In genomic region chr10:90787906-90788491, GRCh38 we compare ENCODE assay signal across 9 cellular contexts.
DNase-seq lines count a peak whose midpoint lies in the region; ATAC-seq and TF ChIP-seq lines count a peak whose summit lies in the region.
"Had no signal": no experiment of that assay in that cellular context is flagged by ENCODE, and none has a peak within 500 bp of the region (broad histone marks: within the 10 kb centered on the region; RNA-seq: fewer than 3 reads in every experiment).

No MANE protein-coding gene starts in this region.

- 34 to 38% methylated on average over 7 of the region's 7 CpGs for WGBS in GM23248 (ENCODE audit: low coverage in 1 of 2, low lambda C conversion rate in 2 of 2, missing lambda C conversion rate in 2 of 2), 2 experiments

- no peak overlapping the region for H3K9ac ChIP-seq in GM23248

- no peaks in the 10 kb centered on the region for H3F3A ChIP-seq in GM23248 (ENCODE audit: insufficient read depth)

- TF ChIP-seq CTCF in choroid plexus epithelial cell (conservative IDR thresholded peaks at IDR 0.05; ENCODE audit: low read depth, low read length): peak; percentile 96

- H3K4me3 ChIP-seq in CD4-positive, CD25-positive, alpha-beta regulatory T cell (ENCODE audit: low read depth, low read length): no peak overlapping the region
- H3K4me3 ChIP-seq in GM23248 (no peak overlapping the region), choroid plexus epithelial cell (ENCODE audit: low read depth, low read length) (no peak overlapping the region)
- H3K4me3 ChIP-seq: SJSA1 had no signal

- no peak for ATAC-seq in CD4-positive, CD25-positive, alpha-beta regulatory T cell (ENCODE audit: low read depth in 2 of 2)

- peaks cover 20% of the 10 kb centered on the region for H3K27me3 Mint-ChIP-seq in CD4-positive, CD25-positive, alpha-beta regulatory T cell

- H3K4me1 ChIP-seq in CD4-positive, CD25-positive, alpha-beta regulatory T cell (ENCODE audit: control insufficient read depth, insufficient read depth, low read length, poor library complexity, severe bottlenecking): no peaks in the 10 kb centered on the region
- H3K4me1 ChIP-seq in GM23248 (ENCODE audit: insufficient read depth): no peaks in the 10 kb centered on the region
- H3K4me1 ChIP-seq: SJSA1 had no signal

- H3K36me3 Mint-ChIP-seq in CD4-positive, CD25-positive, alpha-beta regulatory T cell: no peaks in the 10 kb centered on the region

- no peak overlapping the region for H3K4me2 ChIP-seq in GM23248 (ENCODE audit: unreplicated experiment)

- no peak overlapping the region for H2AFZ ChIP-seq in GM23248

- no peaks in the 10 kb centered on the region for H4K20me1 ChIP-seq in GM23248 (ENCODE audit: insufficient read depth)

- H3K4me1 Mint-ChIP-seq in CD4-positive, CD25-positive, alpha-beta regulatory T cell: no peaks in the 10 kb centered on the region

- no peak overlapping the region for H3K4me3 Mint-ChIP-seq in CD4-positive, CD25-positive, alpha-beta regulatory T cell

- no peak overlapping the region for H3K27ac Mint-ChIP-seq in CD4-positive, CD25-positive, alpha-beta regulatory T cell

- H3K27me3 ChIP-seq in CD4-positive, CD25-positive, alpha-beta regulatory T cell (ENCODE audit: control insufficient read depth, insufficient read depth, low read length): no peaks in the 10 kb centered on the region
- H3K27me3 ChIP-seq in GM23248 (replicated peaks; ENCODE audit: insufficient read depth): no peaks in the 10 kb centered on the region; the same call in 1 of the 2 replicates

- H3K27ac ChIP-seq in CD4-positive, CD25-positive, alpha-beta regulatory T cell (ENCODE audit: insufficient read depth, low read length, poor library complexity, severe bottlenecking): no peak overlapping the region
- H3K27ac ChIP-seq in GM23248: no peak overlapping the region
- H3K27ac ChIP-seq: SJSA1 had no signal

- H3K79me2 ChIP-seq in GM23248 (ENCODE audit: insufficient read depth): no peaks in the 10 kb centered on the region

- H3K36me3 ChIP-seq in CD4-positive, CD25-positive, alpha-beta regulatory T cell (ENCODE audit: control insufficient read depth, insufficient read depth, low read length): no peaks in the 10 kb centered on the region
- H3K36me3 ChIP-seq in GM23248 (ENCODE audit: low read depth): no peaks in the 10 kb centered on the region
- H3K36me3 ChIP-seq: SJSA1 had no signal

- no peaks in the 10 kb centered on the region for H3K9me2 ChIP-seq in GM23248 (ENCODE audit: insufficient read depth)

- no peaks in the 10 kb centered on the region for H3K9me3 ChIP-seq in CD4-positive, CD25-positive, alpha-beta regulatory T cell (ENCODE audit: control insufficient read depth in 2 of 2, low read length in 2 of 2)
- no peaks in the 10 kb centered on the region for H3K9me3 ChIP-seq in GM23248 (ENCODE audit: low read depth)
- H3K9me3 ChIP-seq: SJSA1 had no signal

- H3K9me3 Mint-ChIP-seq in CD4-positive, CD25-positive, alpha-beta regulatory T cell: peaks cover 0 to 3% (median 0%) of the 10 kb centered on the region in 7 donors

- in situ Hi-C loops in GM23248 (cut with MboI): no loop called here

- peak in 2 of 3 donors; percentile 6 to 9 for DNase-seq in CD4-positive, CD25-positive, alpha-beta regulatory T cell
- DNase-seq in GM23248 (peak; percentile 62), NOMO-1 treated with DMSO at 0.1 percent for 48 hours (lab: John Stamatoyannopoulos, UW; ENCODE audit: unreplicated experiment) (peak; percentile 6), choroid plexus epithelial cell (ENCODE audit: low read depth) (peak; percentile 64), medulla oblongata (ENCODE audit: extremely low spot score) (peak; percentile 56), KG1 (lab: John Stamatoyannopoulos, UW) (no peak), NCI-H187 (lab: John Stamatoyannopoulos, UW) (no peak)
- DNase-seq in NK-92 treated with Interleukin-12 subunit alpha and Interleukin-12 subunit beta, amount 100 ng/mL, for 24 hours (lab: John Stamatoyannopoulos, UW): no peak

Comparison
In these comparisons a context has a peak if more than half of its experiments do, and no peak if none do; other contexts are left out.
1. DNase-seq: peak in CD4-positive, CD25-positive, alpha-beta regulatory T cell (2 of 3), GM23248 (single experiment), NOMO-1 treated with DMSO at 0.1 percent for 48 hours (single experiment), choroid plexus epithelial cell (single experiment) and medulla oblongata (single experiment); none in NK-92 treated with Interleukin-12 subunit alpha and Interleukin-12 subunit beta, amount 100 ng/mL, for 24 hours (single experiment), KG1 (single experiment) and NCI-H187 (0 of 2).